Comparison of ENCODE assay signal across 12 cellular contexts in the genomic region with DNA sequence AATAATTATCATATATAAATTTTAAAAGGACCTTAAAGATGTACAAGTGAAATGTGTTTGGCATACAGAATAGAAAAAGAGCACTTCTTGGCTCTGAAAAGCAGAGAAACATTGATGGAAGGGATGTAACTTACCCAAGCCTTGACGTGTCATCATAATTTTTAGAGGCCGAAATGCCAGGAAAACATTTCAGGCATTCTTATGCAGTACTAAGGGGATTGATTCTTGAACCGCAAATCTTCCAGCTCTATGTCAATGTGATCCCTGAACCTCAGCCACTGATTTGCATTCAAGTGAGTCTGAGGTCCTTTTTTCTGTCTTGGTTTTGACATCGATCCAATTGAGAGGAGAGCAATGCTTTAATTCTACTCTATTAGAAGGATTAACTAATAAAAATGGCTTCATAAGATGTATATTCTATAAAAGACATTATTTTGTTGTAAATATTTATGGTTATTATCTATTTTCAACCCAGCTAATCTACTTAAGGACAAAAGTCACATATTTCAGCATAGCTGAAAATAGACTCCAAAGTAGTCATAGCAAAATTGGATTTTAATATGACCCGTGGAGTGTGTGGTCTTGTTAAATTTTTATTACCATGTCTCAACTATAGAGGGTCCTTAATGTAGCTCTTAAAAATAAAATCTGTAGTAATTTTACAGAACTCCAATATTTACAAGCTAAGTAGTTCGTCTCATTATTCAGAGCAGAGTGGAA.
DNase-seq lines count a peak whose midpoint lies in the region; ATAC-seq and TF ChIP-seq lines count a peak whose summit lies in the region.
"Had no signal": no experiment of that assay in that cellular context is flagged by ENCODE, and none has a peak within 500 bp of the region (broad histone marks: within the 10 kb centered on the region; RNA-seq: fewer than 3 reads in every experiment).

No MANE protein-coding gene starts in this region.

- RAD21 ChIA-PET in HCT116 (lab: Charles Lee; ENCODE audit: low non-redundant PET in 1 of 2, low total read pairs in 2 of 2, uncharacterized antibody in 2 of 2, unreplicated experiment in 2 of 2), result no interaction called here

- CTCF ChIA-PET in A673 (lab: Charles Lee) (interaction anchor here (0.5 to 1.9 kb wide), 5 partner anchors 98 to 267 kb away, joined by 3 to 8 read pairs (median 7); a partner anchor contains a TSS), HCT116 (lab: Charles Lee) (interaction anchor here (0.7 to 3.1 kb wide), 12 partner anchors 9 to 472 kb away, joined by 3 to 20 read pairs (median 5); a partner anchor contains a TSS), MCF 10A (lab: Yijun Ruan, JAX) (interaction anchor here (0.6 to 10.0 kb wide), 40 partner anchors 7 to 1346 kb away, joined by 3 to 195 read pairs (median 4); a partner anchor contains a TSS)

- H3K4me2 ChIP-seq in HCT116 (ENCODE audit: low read length), result no peak overlapping the region

- H3K4me1 Mint-ChIP-seq in MCF 10A (ENCODE audit: insufficient read depth, unreplicated experiment), result peaks cover 12% of the 10 kb centered on the region
- H3K4me1 Mint-ChIP-seq: CD8-positive, alpha-beta memory T cell had no signal

- POLR2A ChIA-PET in A673 (lab: Charles Lee; ENCODE audit: low non-redundant PET), result no interaction called here
- POLR2A ChIA-PET in HCT116 (lab: Charles Lee), result no interaction called here
- POLR2A ChIA-PET in MCF 10A (lab: Yijun Ruan, JAX), result interaction anchor here (0.5 to 5.1 kb wide), 19 partner anchors 41 to 289 kb away, joined by 3 to 70 read pairs (median 4); a partner anchor contains a TSS

- H3K36me3 Mint-ChIP-seq in MCF 10A (ENCODE audit: insufficient read depth, unreplicated experiment), result no peaks in the 10 kb centered on the region

- H3K4me3 ChIP-seq in A673 (ENCODE audit: low read depth, low read length, poor library complexity, severe bottlenecking), result no peak overlapping the region
- no peak overlapping the region for H3K4me3 ChIP-seq in HCT116 (replicated peaks in 1 of 2; ENCODE audit: low read depth in 1 of 2, low read length in 2 of 2)

- H3K9me3 ChIP-seq in A673 (ENCODE audit: low read depth, low read length, poor library complexity, severe bottlenecking) (no peaks in the 10 kb centered on the region), HCT116 (ENCODE audit: control insufficient read depth in 1 of 2, insufficient read depth in 1 of 2, low read depth in 1 of 2, low read length in 2 of 2) (no peaks in the 10 kb centered on the region)
- H3K9me3 ChIP-seq: Caco-2 had no signal

- intact Hi-C loops in A673 (cut with micrococcal nuclease; ENCODE audit: unreplicated experiment) (loop anchor here (2.0 to 5.0 kb wide), 3 partner anchors 98 to 203 kb away; a partner anchor contains a TSS), HCT116 (cut with micrococcal nuclease) (loop anchor here (1.0 to 10.0 kb wide), 4 partner anchors 98 to 470 kb away; a partner anchor contains a TSS), sciatic nerve (cut with DNase I) (no loop called here), MCF 10A (cut with micrococcal nuclease) (loop anchor here (1.0 to 10.0 kb wide), 6 partner anchors 98 to 473 kb away; a partner anchor contains a TSS)

- no peak overlapping the region for H3K4me3 Mint-ChIP-seq in MCF 10A (ENCODE audit: unreplicated experiment)
- H3K4me3 Mint-ChIP-seq: CD8-positive, alpha-beta memory T cell had no signal

- H3K27ac Mint-ChIP-seq in MCF 10A (ENCODE audit: low read depth, unreplicated experiment), result no peak overlapping the region
- H3K27ac Mint-ChIP-seq: CD8-positive, alpha-beta memory T cell had no signal

- H4K20me1 ChIP-seq in HCT116 (ENCODE audit: insufficient read depth), result no peaks in the 10 kb centered on the region

- H3K9me2 ChIP-seq in HCT116 (ENCODE audit: insufficient read depth), result no peaks in the 10 kb centered on the region

- peak overlapping the region; percentile 65 for H2AFZ ChIP-seq in HCT116 (ENCODE audit: low read depth, low read length, poor library complexity, severe bottlenecking)

- no peak for TF ChIP-seq POLR2A in HCT116 (IDR thresholded peaks at IDR 0.05; ENCODE audit: borderline replicate concordance, extremely low read depth, insufficient read depth, insufficient read length)

- TF ChIP-seq CTCF in A673 (conservative IDR thresholded peaks at IDR 0.05; ENCODE audit: low read depth, low read length) (no peak), HCT116 (IDR thresholded peaks at IDR 0.05 in 2 of 3, conservative IDR thresholded peaks at IDR 0.05 in 1 of 3; ENCODE audit: borderline replicate concordance in 1 of 3, insufficient read depth in 1 of 3, low read depth in 2 of 3, low read length in 2 of 3) (no peak), MCF 10A (IDR thresholded peaks at IDR 0.05; ENCODE audit: unreplicated experiment) (no peak)

- H3K79me2 ChIP-seq in HCT116 (ENCODE audit: insufficient read depth, low read length), result no peaks in the 10 kb centered on the region

- H3K9ac ChIP-seq in HCT116 (ENCODE audit: low read length), result no peak overlapping the region

- ATAC-seq in HCT116 (0 out of 2 replicates have a peak, but pooled peaks have one; percentile 20), sciatic nerve (peak; percentile 35)

- H3K9me3 Mint-ChIP-seq in MCF 10A (ENCODE audit: unreplicated experiment), result peaks cover 2% of the 10 kb centered on the region

- H3K27me3 ChIP-seq in A673 (replicated peaks; ENCODE audit: insufficient read depth, low read depth, low read length, poor library complexity) (no peaks in the 10 kb centered on the region), HCT116 (ENCODE audit: insufficient read depth, low read length) (no peaks in the 10 kb centered on the region)

- H3K36me3 ChIP-seq in A673 (ENCODE audit: insufficient read depth, low read length, poor library complexity, severe bottlenecking) (no peaks in the 10 kb centered on the region), HCT116 (ENCODE audit: control insufficient read depth in 1 of 2, insufficient read depth in 2 of 2, low read length in 2 of 2) (no peaks in the 10 kb centered on the region)

- BruUV-seq in A673 (replicated peaks; lab: Mats Ljungman, UMichigan) (no TSS peak), HCT116 (replicated peaks; lab: Mats Ljungman, UMichigan) (no TSS peak), MCF 10A (replicated peaks; lab: Mats Ljungman, UMichigan) (no TSS peak)

- no peaks in the 10 kb centered on the region for H3K27me3 Mint-ChIP-seq in MCF 10A (ENCODE audit: insufficient read depth, unreplicated experiment)

- TF ChIP-seq RAD21 in HCT116 (IDR thresholded peaks at IDR 0.05; ENCODE audit: low read depth), result no peak

- peak overlapping the region; percentile 7 for H3K27ac ChIP-seq in A673 (ENCODE audit: low read depth, low read length, poor library complexity, severe bottlenecking)
- no peak overlapping the region for H3K27ac ChIP-seq in HCT116 (ENCODE audit: low read depth, low read length)
- H3K27ac ChIP-seq: HL-60 had no signal

- DNase-seq in A673 (ENCODE audit: low spot score) (peak; percentile 28), HCT116 (ENCODE audit: low read depth, low spot score) (no peak), amniotic epithelial cell (ENCODE audit: low read depth) (peak; percentile 58), sciatic nerve (ENCODE audit: low spot score) (no peak), A172 (ENCODE audit: low spot score) (no peak), MCF 10A (ENCODE audit: unreplicated experiment) (no peak), NCI-H1694 (lab: John Stamatoyannopoulos, UW) (no peak)
- DNase-seq: 8988T, DND-41 had no signal

- H3K4me1 ChIP-seq in A673 (ENCODE audit: insufficient read depth, low read length, poor library complexity, severe bottlenecking) (peaks cover 27% of the 10 kb centered on the region), HCT116 (ENCODE audit: control insufficient read depth in 1 of 2, insufficient read depth in 2 of 2, low read length in 2 of 2) (no peaks in the 10 kb centered on the region)
- H3K4me1 ChIP-seq: Caco-2 had no signal

TF ChIP-seq in HCT116, 20 proteins besides CTCF, POLR2A, EP300 and RAD21:
- no peak for TF ChIP-seq ELF1 (IDR thresholded peaks at IDR 0.05; ENCODE audit: borderline replicate concordance, low read depth)
- no peak for TF ChIP-seq JUND (IDR thresholded peaks at IDR 0.05)
- TF ChIP-seq, protein P1, sequence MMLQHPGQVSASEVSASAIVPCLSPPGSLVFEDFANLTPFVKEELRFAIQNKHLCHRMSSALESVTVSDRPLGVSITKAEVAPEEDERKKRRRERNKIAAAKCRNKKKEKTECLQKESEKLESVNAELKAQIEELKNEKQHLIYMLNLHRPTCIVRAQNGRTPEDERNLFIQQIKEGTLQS (IDR thresholded peaks at IDR 0.05), result no peak
- TF ChIP-seq SIN3A (IDR thresholded peaks at IDR 0.05; ENCODE audit: low read depth), result no peak
- no peak for TF ChIP-seq POLR2AphosphoS5 (IDR thresholded peaks at IDR 0.05; ENCODE audit: low read depth, low read length)
- TF ChIP-seq, protein P2, sequence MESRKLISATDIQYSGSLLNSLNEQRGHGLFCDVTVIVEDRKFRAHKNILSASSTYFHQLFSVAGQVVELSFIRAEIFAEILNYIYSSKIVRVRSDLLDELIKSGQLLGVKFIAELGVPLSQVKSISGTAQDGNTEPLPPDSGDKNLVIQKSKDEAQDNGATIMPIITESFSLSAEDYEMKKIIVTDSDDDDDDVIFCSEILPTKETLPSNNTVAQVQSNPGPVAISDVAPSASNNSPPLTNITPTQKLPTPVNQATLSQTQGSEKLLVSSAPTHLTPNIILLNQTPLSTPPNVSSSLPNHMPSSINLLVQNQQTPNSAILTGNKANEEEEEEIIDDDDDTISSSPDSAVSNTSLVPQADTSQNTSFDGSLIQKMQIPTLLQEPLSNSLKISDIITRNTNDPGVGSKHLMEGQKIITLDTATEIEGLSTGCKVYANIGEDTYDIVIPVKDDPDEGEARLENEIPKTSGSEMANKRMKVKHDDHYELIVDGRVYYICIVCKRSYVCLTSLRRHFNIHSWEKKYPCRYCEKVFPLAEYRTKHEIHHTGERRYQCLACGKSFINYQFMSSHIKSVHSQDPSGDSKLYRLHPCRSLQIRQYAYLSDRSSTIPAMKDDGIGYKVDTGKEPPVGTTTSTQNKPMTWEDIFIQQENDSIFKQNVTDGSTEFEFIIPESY (IDR thresholded peaks at IDR 0.05; ENCODE audit: extremely low read depth, insufficient replicate concordance, low read length), result no peak
- no peak for TF ChIP-seq EGR1 (IDR thresholded peaks at IDR 0.05; ENCODE audit: low read depth)
- no peak for TF ChIP-seq EZH2 (IDR thresholded peaks at IDR 0.05)

Comparison
In these comparisons a context has a peak if more than half of its experiments do, and no peak if none do; other contexts are left out.
1. DNase-seq: peak in A673 (single experiment) and amniotic epithelial cell (single experiment); none in HCT116 (single experiment), sciatic nerve (single experiment), A172 (single experiment), MCF 10A (single experiment) and NCI-H1694 (single experiment).